Comparison of ENCODE assay signal across 1 cellular context in the genomic region with DNA sequence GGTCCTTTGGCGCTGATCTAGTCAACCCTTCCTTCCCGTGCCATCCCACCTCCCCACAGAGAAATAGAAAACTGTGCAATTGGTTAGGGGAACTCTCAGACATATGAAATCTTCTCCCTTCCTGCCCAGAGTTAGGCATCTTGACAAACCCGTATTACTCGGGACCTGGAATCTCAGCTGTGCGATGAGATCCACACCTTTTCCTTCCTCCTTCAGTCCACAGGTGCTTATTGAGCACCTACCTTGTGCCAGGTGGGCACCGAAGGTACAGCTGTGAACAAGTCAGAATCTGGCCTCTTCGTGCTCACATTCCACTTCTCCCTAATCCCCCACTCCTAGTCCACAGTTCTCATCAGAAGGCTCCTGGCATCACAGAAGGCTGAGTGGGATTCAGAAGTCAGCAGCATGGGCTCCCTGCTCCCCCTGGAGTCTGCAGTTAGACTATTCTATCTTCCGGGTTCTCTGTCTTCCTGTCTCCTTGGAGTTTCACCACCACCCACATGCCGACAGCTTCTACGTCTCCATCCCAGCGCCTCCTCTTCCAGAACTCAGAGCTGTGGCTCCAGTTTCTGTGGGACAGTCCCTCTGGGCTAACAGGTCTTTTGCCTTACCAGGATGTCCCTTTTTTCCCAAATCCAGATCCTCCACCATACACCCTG.
TF ChIP-seq lines count a peak whose summit lies in the region.

No MANE protein-coding gene starts in this region.

TF ChIP-seq in K562, 482 proteins besides CTCF, POLR2A, EP300 and RAD21 (continued from another document):
- TF ChIP-seq IRF2 (CRISPR knock-in tag; IDR thresholded peaks at IDR 0.05) (no peak), SETDB1 (IDR thresholded peaks at IDR 0.05; ENCODE audit: low read length) (no peak), NFIX (CRISPR knock-in tag; IDR thresholded peaks at IDR 0.05; ENCODE audit: low read depth) (no peak), MEF2A (IDR thresholded peaks at IDR 0.05; ENCODE audit: control insufficient read depth, low read depth, low read length) (no peak), ZSCAN32 (CRISPR knock-in tag; IDR thresholded peaks at IDR 0.05) (no peak), STAT5B (CRISPR knock-in tag; IDR thresholded peaks at IDR 0.05) (no peak), SIN3A (IDR thresholded peaks at IDR 0.05; ENCODE audit: borderline replicate concordance in 2 of 2, control insufficient read depth in 1 of 2, low read depth in 2 of 2, low read length in 2 of 2) (no peak), SMARCE1 (IDR thresholded peaks at IDR 0.05) (no peak), C11orf30 (IDR thresholded peaks at IDR 0.05; ENCODE audit: low read depth) (no peak), ZNF23 (CRISPR knock-in tag; IDR thresholded peaks at IDR 0.05) (no peak)
- TF ChIP-seq, protein P1, sequence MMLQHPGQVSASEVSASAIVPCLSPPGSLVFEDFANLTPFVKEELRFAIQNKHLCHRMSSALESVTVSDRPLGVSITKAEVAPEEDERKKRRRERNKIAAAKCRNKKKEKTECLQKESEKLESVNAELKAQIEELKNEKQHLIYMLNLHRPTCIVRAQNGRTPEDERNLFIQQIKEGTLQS (IDR thresholded peaks at IDR 0.05), result no peak
- TF ChIP-seq, protein P1 (CRISPR knock-in tag; conservative IDR thresholded peaks at IDR 0.05), result peak; percentile 43; the same call in 1 of the 2 replicates
- TF ChIP-seq, protein P2, sequence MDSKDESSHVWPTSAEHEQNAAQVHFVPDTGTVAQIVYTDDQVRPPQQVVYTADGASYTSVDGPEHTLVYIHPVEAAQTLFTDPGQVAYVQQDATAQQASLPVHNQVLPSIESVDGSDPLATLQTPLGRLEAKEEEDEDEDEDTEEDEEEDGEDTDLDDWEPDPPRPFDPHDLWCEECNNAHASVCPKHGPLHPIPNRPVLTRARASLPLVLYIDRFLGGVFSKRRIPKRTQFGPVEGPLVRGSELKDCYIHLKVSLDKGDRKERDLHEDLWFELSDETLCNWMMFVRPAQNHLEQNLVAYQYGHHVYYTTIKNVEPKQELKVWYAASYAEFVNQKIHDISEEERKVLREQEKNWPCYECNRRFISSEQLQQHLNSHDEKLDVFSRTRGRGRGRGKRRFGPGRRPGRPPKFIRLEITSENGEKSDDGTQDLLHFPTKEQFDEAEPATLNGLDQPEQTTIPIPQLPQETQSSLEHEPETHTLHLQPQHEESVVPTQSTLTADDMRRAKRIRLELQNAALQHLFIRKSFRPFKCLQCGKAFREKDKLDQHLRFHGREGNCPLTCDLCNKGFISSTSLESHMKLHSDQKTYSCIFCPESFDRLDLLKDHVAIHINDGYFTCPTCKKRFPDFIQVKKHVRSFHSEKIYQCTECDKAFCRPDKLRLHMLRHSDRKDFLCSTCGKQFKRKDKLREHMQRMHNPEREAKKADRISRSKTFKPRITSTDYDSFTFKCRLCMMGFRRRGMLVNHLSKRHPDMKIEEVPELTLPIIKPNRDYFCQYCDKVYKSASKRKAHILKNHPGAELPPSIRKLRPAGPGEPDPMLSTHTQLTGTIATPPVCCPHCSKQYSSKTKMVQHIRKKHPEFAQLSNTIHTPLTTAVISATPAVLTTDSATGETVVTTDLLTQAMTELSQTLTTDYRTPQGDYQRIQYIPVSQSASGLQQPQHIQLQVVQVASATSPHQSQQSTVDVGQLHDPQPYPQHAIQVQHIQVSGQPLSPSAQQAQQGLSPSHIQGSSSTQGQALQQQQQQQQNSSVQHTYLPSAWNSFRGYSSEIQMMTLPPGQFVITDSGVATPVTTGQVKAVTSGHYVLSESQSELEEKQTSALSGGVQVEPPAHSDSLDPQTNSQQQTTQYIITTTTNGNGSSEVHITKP (IDR thresholded peaks at IDR 0.05; ENCODE audit: partially characterized antibody), result peak; percentile 62
- TF ChIP-seq, protein P3, sequence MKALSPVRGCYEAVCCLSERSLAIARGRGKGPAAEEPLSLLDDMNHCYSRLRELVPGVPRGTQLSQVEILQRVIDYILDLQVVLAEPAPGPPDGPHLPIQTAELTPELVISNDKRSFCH (CRISPR knock-in tag; IDR thresholded peaks at IDR 0.05), result no peak
- TF ChIP-seq, protein P3 (tag; IDR thresholded peaks at IDR 0.05), result no peak
- TF ChIP-seq, protein P4, sequence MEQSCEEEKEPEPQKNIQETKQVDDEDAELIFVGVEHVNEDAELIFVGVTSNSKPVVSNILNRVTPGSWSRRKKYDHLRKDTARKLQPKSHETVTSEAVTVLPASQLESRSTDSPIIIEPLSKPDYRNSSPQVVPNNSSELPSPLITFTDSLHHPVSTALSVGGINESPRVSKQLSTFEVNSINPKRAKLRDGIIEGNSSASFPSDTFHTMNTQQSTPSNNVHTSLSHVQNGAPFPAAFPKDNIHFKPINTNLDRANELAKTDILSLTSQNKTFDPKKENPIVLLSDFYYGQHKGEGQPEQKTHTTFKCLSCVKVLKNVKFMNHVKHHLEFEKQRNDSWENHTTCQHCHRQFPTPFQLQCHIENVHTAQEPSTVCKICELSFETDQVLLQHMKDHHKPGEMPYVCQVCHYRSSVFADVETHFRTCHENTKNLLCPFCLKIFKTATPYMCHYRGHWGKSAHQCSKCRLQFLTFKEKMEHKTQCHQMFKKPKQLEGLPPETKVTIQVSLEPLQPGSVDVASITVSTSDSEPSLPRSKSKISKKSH (CRISPR knock-in tag; IDR thresholded peaks at IDR 0.05), result no peak
